1 cellular context compared by ENCODE assay signal in genomic region chr2:219278655-219279150, GRCh38.
TF ChIP-seq lines count a peak whose summit lies in the region.

No MANE protein-coding gene starts in this region.

TF ChIP-seq in neural cell, 6 proteins besides CTCF, POLR2A, EP300 and RAD21 (continued from another document):
- TF ChIP-seq, protein P1, sequence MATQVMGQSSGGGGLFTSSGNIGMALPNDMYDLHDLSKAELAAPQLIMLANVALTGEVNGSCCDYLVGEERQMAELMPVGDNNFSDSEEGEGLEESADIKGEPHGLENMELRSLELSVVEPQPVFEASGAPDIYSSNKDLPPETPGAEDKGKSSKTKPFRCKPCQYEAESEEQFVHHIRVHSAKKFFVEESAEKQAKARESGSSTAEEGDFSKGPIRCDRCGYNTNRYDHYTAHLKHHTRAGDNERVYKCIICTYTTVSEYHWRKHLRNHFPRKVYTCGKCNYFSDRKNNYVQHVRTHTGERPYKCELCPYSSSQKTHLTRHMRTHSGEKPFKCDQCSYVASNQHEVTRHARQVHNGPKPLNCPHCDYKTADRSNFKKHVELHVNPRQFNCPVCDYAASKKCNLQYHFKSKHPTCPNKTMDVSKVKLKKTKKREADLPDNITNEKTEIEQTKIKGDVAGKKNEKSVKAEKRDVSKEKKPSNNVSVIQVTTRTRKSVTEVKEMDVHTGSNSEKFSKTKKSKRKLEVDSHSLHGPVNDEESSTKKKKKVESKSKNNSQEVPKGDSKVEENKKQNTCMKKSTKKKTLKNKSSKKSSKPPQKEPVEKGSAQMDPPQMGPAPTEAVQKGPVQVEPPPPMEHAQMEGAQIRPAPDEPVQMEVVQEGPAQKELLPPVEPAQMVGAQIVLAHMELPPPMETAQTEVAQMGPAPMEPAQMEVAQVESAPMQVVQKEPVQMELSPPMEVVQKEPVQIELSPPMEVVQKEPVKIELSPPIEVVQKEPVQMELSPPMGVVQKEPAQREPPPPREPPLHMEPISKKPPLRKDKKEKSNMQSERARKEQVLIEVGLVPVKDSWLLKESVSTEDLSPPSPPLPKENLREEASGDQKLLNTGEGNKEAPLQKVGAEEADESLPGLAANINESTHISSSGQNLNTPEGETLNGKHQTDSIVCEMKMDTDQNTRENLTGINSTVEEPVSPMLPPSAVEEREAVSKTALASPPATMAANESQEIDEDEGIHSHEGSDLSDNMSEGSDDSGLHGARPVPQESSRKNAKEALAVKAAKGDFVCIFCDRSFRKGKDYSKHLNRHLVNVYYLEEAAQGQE (IDR thresholded peaks at IDR 0.05; ENCODE audit: borderline replicate concordance): no peak
TF ChIP-seq in neural cell: peak in this region for 1.
